14 cellular contexts compared by ENCODE assay signal in genomic region chr18:42025974-42026625, GRCh38.
A peak's percentile ranks its signal among the peaks of the same experiment; 100 is the strongest.
DNase-seq lines count a peak whose midpoint lies in the region; ATAC-seq and TF ChIP-seq lines count a peak whose summit lies in the region.
"Had no signal": no experiment of that assay in that cellular context is flagged by ENCODE, and none has a peak within 500 bp of the region (broad histone marks: within the 10 kb centered on the region; RNA-seq: fewer than 3 reads in every experiment).

No MANE protein-coding gene starts in this region.

- DNase-seq in GM12864 (ENCODE audit: low read depth) (peak; percentile 64), GM19238 (ENCODE audit: insufficient read length, low spot score) (peak; percentile 5), SJCRH30 (no peak), Peyer's patch (no peak), SW480 (ENCODE audit: low spot score) (no peak), DMS 273 (lab: John Stamatoyannopoulos, UW; ENCODE audit: unreplicated experiment) (no peak)
- DNase-seq: Caco-2, hippocampal formation, NCI-H1105 had no signal

- TF ChIP-seq CTCF in GM12864 (IDR thresholded peaks at IDR 0.05; ENCODE audit: low read depth, low read length, missing control alignments): no peak
- TF ChIP-seq CTCF in Peyer's patch (IDR thresholded peaks at IDR 0.05): no peak

- H3K27me3 ChIP-seq in SJCRH30 (no peaks in the 10 kb centered on the region), Peyer's patch (no peaks in the 10 kb centered on the region)
- H3K27me3 ChIP-seq: suprapubic skin had no signal

- H3K9me3 ChIP-seq in SJCRH30 (replicated peaks): no peaks in the 10 kb centered on the region
- no peaks in the 10 kb centered on the region for H3K9me3 ChIP-seq in Peyer's patch
- H3K9me3 ChIP-seq: Caco-2, suprapubic skin had no signal

- no peak overlapping the region for H3K27ac ChIP-seq in SJCRH30
- no peak overlapping the region for H3K27ac ChIP-seq in Peyer's patch
- H3K27ac ChIP-seq: SK-N-MC, suprapubic skin had no signal

- H3K4me1 ChIP-seq in SJCRH30: no peaks in the 10 kb centered on the region
- H3K4me1 ChIP-seq in Peyer's patch: no peaks in the 10 kb centered on the region
- H3K4me1 ChIP-seq: suprapubic skin had no signal

- peak; percentile 94 for ATAC-seq in HG02798 (IDR thresholded peaks at IDR 0.05; ENCODE audit: poor library complexity, unreplicated experiment)
- peak; percentile 92 for ATAC-seq in HG03571 (IDR thresholded peaks at IDR 0.05; ENCODE audit: unreplicated experiment)
- ATAC-seq: HCT116 had no signal

- TF ChIP-seq POLR2A in Peyer's patch (IDR thresholded peaks at IDR 0.05): no peak

- H3K36me3 ChIP-seq in SJCRH30 (peaks cover under 1% of the 10 kb centered on the region; the same call in 1 of the 2 replicates), Peyer's patch (peaks cover 0 to 52% (median 0%) of the 10 kb centered on the region in 3 donors)

- H3K4me3 ChIP-seq in GM12864 (ENCODE audit: low read depth, low read length) (no peak overlapping the region), SJCRH30 (no peak overlapping the region), Peyer's patch (no peak overlapping the region)
- H3K4me3 ChIP-seq: SK-N-MC, suprapubic skin had no signal

Comparison
In these comparisons a context has a peak if more than half of its experiments do, and no peak if none do; other contexts are left out.
1. DNase-seq: peak in GM12864 (single experiment) and GM19238 (single experiment); none in SJCRH30 (0 of 2), Peyer's patch (0 of 3), SW480 (single experiment) and DMS 273 (single experiment).